Comparison of ENCODE assay signal across 8 cellular contexts in genomic region chr9:89318123-89319014, GRCh38. TPM values are rescaled to one million over a fixed set of nuclear protein-coding genes. Genes with fewer than 3 reads are reported as not detected.
DNase-seq lines count a peak whose midpoint lies in the region; ATAC-seq, FAIRE-seq and TF ChIP-seq lines count a peak whose summit lies in the region.

TSS of gene SECISBP2 (plus strand) at chr9:89318500. CDS start at chr9:89318577, 77 bp downstream.

- peak within 1 kb of the TSS; percentile 79 for H3K4me3 ChIP-seq in IMR-90 (ENCODE audit: insufficient read depth, low read depth, low read length)
- peak within 1 kb of the TSS; percentile 77 for H3K4me3 ChIP-seq in OCI-LY7 (ENCODE audit: low read depth, low read length, poor library complexity, severe bottlenecking)
- H3K4me3 ChIP-seq in endothelial cell of umbilical vein (replicated peaks in 1 of 3; ENCODE audit: insufficient read depth in 1 of 3, low read depth in 1 of 3, low read length in 3 of 3), result peak within 1 kb of the TSS; percentile 58 to 94 (median 84)

- peak; percentile 90 for FAIRE-seq in endothelial cell of umbilical vein (lab: Jason Lieb, UNC)

- in situ Hi-C loops in IMR-90 (cut with MboI; ENCODE audit: low sequenced_read_pairs), result no loop called here

- peak within 1 kb of the TSS; percentile 6; the same call in 1 of the 3 replicates for H2BK15ac ChIP-seq in IMR-90 (ENCODE audit: low read depth, low read length)

- peak; percentile 91 for DNase-seq in DMS153 (lab: John Stamatoyannopoulos, UW)
- DNase-seq in IMR-90, result peak; percentile 97
- DNase-seq in OCI-LY7 (ENCODE audit: low spot score), result peak; percentile 95
- peak; percentile 88 for DNase-seq in activated T-cell treated with anti-CD3 and anti-CD28 coated beads for 1 hour (ENCODE audit: low read depth)
- peak; percentile 98 for DNase-seq in endothelial cell of umbilical vein (ENCODE audit: low read depth, low spot score)
- DNase-seq in middle frontal gyrus (ENCODE audit: extremely low spot score, low spot score), result peak; percentile 93
- DNase-seq in stimulated activated CD8-positive, alpha-beta memory T cell treated with anti-CD3 and anti-CD28 coated beads, Interleukin-2, amount 100 ng/mL, for 48 hours (ENCODE audit: low read depth in 2 of 2), result peak; percentile 92 to 93

- intact Hi-C loops in IMR-90 (cut with micrococcal nuclease) (loop anchor here (1.0 to 10.0 kb wide), 7 partner anchors 138 to 1604 kb away; no protein-coding TSS in a partner anchor), OCI-LY7 (cut with micrococcal nuclease; ENCODE audit: unreplicated experiment) (loop anchor here (1.0 to 10.0 kb wide), 5 partner anchors 8 to 1486 kb away; partner anchors contain the start of genes SEMA4D and SYK), endothelial cell of umbilical vein (cut with micrococcal nuclease) (loop anchor here (1.0 to 10.0 kb wide), 6 partner anchors 8 to 542 kb away; partner anchors contain the start of gene SEMA4D)

- peak within 1 kb of the TSS; percentile 91 for H3K56ac ChIP-seq in IMR-90 (ENCODE audit: extremely low read depth, insufficient read depth, low read length)

- dilution Hi-C loops in IMR-90 (cut with HindIII; ENCODE audit: low sequenced_read_pairs, unreplicated experiment) (no loop called here), endothelial cell of umbilical vein (cut with MboI; ENCODE audit: extremely low pct_ligation_motif_present, low sequenced_read_pairs) (no loop called here)

- H3K9me2 ChIP-seq in OCI-LY7 (ENCODE audit: insufficient read depth, low read length), result no peaks in the 10 kb centered on the region

- H3K79me1 ChIP-seq in IMR-90 (ENCODE audit: low read depth in 1 of 2, low read length in 2 of 2), result peaks cover 17 to 41% of the 10 kb centered on the region in 2 experiments

- no peak within 1 kb of the TSS for H2BK20ac ChIP-seq in IMR-90 (ENCODE audit: low read depth, low read length)

- POLR2A ChIA-PET in IMR-90 (lab: Charles Lee; ENCODE audit: unreplicated experiment), result no interaction called here
- POLR2A ChIA-PET in OCI-LY7 (lab: Charles Lee), result interaction anchor here (0.6 kb wide), 1 partner anchor 13 kb away, joined by 3 read pairs; no protein-coding TSS in a partner anchor
- POLR2A ChIA-PET in endothelial cell of umbilical vein (lab: Charles Lee), result interaction anchor here (0.6 to 1.0 kb wide), 3 partner anchors 8 to 233 kb away, joined by 3 to 4 read pairs (median 3); no protein-coding TSS in a partner anchor

- ATAC-seq in GM21528 (IDR thresholded peaks at IDR 0.05; ENCODE audit: low FRiP score, unreplicated experiment), result peak; percentile 92
- ATAC-seq in IMR-90 (ENCODE audit: low read depth), result peak; percentile 97

- H2AK9ac ChIP-seq in IMR-90 (replicated peaks; ENCODE audit: low read depth, low read length, poor library complexity), result peak within 1 kb of the TSS; percentile 95

- H3K9me3 ChIP-seq in IMR-90 (ENCODE audit: control insufficient read depth, insufficient read depth, low read length) (no peaks in the 10 kb centered on the region), OCI-LY7 (ENCODE audit: low read length) (no peaks in the 10 kb centered on the region), endothelial cell of umbilical vein (replicated peaks; ENCODE audit: control insufficient read depth, insufficient read depth, low read length) (no peaks in the 10 kb centered on the region)

- H3K36me3 ChIP-seq in IMR-90 (ENCODE audit: control insufficient read depth, insufficient read depth, low read length) (peaks cover 6% of the 10 kb centered on the region), OCI-LY7 (ENCODE audit: insufficient read depth, low read length) (peaks cover 82% of the 10 kb centered on the region), endothelial cell of umbilical vein (ENCODE audit: control insufficient read depth in 2 of 2, extremely low read depth in 1 of 2, insufficient read depth in 2 of 2, low read length in 2 of 2) (peaks cover 2 to 21% of the 10 kb centered on the region in 2 experiments)

- H3K23ac ChIP-seq in IMR-90 (ENCODE audit: low read depth, low read length), result peak within 1 kb of the TSS; percentile 95

- CTCF ChIA-PET in IMR-90 (lab: Yijun Ruan, JAX), result interaction anchor here (0.7 to 1.0 kb wide), 6 partner anchors 9 to 232 kb away, joined by 3 to 5 read pairs (median 4); no protein-coding TSS in a partner anchor
- CTCF ChIA-PET in OCI-LY7 (lab: Charles Lee; ENCODE audit: unreplicated experiment), result no interaction called here
- CTCF ChIA-PET in endothelial cell of umbilical vein (lab: Charles Lee), result interaction anchor here (0.5 to 1.0 kb wide), 13 partner anchors 9 to 234 kb away, joined by 3 to 39 read pairs (median 4); no protein-coding TSS in a partner anchor

- peak within 1 kb of the TSS; percentile 99 for H3K14ac ChIP-seq in IMR-90 (replicated peaks; ENCODE audit: low read depth, low read length)

- WGBS in IMR-90 (ENCODE audit: extremely low coverage in 2 of 2, insufficient read length in 1 of 2), 2 experiments, result 2% methylated on average over 31 of the region's 91 CpGs; no CpG with 5 or more reads in 1 of the 2 experiments

- peak within 1 kb of the TSS; percentile 97 for H3K4ac ChIP-seq in IMR-90 (ENCODE audit: low read depth, low read length)

- peak within 1 kb of the TSS; percentile 98 for H3K4me2 ChIP-seq in IMR-90 (ENCODE audit: low read depth, low read length)
- H3K4me2 ChIP-seq in OCI-LY7 (ENCODE audit: low read length), result peak within 1 kb of the TSS; percentile 81
- H3K4me2 ChIP-seq in endothelial cell of umbilical vein (ENCODE audit: insufficient read depth, low read length), result peak within 1 kb of the TSS; percentile 96

- H4K8ac ChIP-seq in IMR-90 (ENCODE audit: low read depth in 2 of 2, low read length in 2 of 2), result peak within 1 kb of the TSS; percentile 91 to 100

- TF ChIP-seq POLR2A in IMR-90 (IDR thresholded peaks at IDR 0.05; ENCODE audit: low read depth, low read length), result peak; percentile 98
- peak; percentile 97 for TF ChIP-seq POLR2A in endothelial cell of umbilical vein (IDR thresholded peaks at IDR 0.05; ENCODE audit: low read depth, low read length)

- peak within 1 kb of the TSS; percentile 99 for H4K5ac ChIP-seq in IMR-90 (ENCODE audit: low read depth, low read length)

- peak within 1 kb of the TSS; percentile 91 for H2AFZ ChIP-seq in IMR-90 (replicated peaks; ENCODE audit: low read length, poor library complexity)
- H2AFZ ChIP-seq in OCI-LY7 (ENCODE audit: low read length), result peak within 1 kb of the TSS; percentile 18; the same call in 1 of the 2 replicates
- H2AFZ ChIP-seq in endothelial cell of umbilical vein (ENCODE audit: low read depth, low read length), result peak within 1 kb of the TSS; percentile 48

- H3K27ac ChIP-seq in IMR-90 (ENCODE audit: insufficient read depth, low read length) (peak within 1 kb of the TSS; percentile 95), OCI-LY7 (ENCODE audit: low read depth, low read length, poor library complexity, severe bottlenecking) (peak within 1 kb of the TSS; percentile 88), endothelial cell of umbilical vein (ENCODE audit: insufficient read depth, low read depth, low read length) (peak within 1 kb of the TSS; percentile 100)

- H3K9me1 ChIP-seq in IMR-90 (ENCODE audit: insufficient read depth, low read length) (peaks cover 5% of the 10 kb centered on the region), endothelial cell of umbilical vein (replicated peaks; ENCODE audit: control insufficient read depth, extremely low read depth, insufficient read depth, low read length) (no peaks in the 10 kb centered on the region)

- H3K9ac ChIP-seq in IMR-90 (ENCODE audit: low read depth, low read length) (peak within 1 kb of the TSS; percentile 93), endothelial cell of umbilical vein (replicated peaks; ENCODE audit: extremely low read depth, insufficient read depth, low read length) (peak within 1 kb of the TSS; percentile 99)

- H4K20me1 ChIP-seq in IMR-90 (ENCODE audit: insufficient read depth, low read length), result peaks cover 5% of the 10 kb centered on the region; the same call in 1 of the 2 replicates
- H4K20me1 ChIP-seq in OCI-LY7 (ENCODE audit: insufficient read depth, low read length), result peaks cover 28% of the 10 kb centered on the region
- H4K20me1 ChIP-seq in endothelial cell of umbilical vein (replicated peaks; ENCODE audit: control insufficient read depth, extremely low read depth, insufficient read depth, low read length), result no peaks in the 10 kb centered on the region

- peak within 1 kb of the TSS; percentile 63; the same call in 1 of the 2 replicates for H2BK120ac ChIP-seq in IMR-90 (ENCODE audit: low read depth, low read length)

- H3K4me1 ChIP-seq in IMR-90 (ENCODE audit: control insufficient read depth, insufficient read depth, low read length) (peaks cover 3% of the 10 kb centered on the region), OCI-LY7 (ENCODE audit: insufficient read depth, low read length, poor library complexity, severe bottlenecking) (peaks cover 63% of the 10 kb centered on the region), endothelial cell of umbilical vein (ENCODE audit: control insufficient read depth, extremely low read depth, insufficient read depth, low read length) (peaks cover 36% of the 10 kb centered on the region)

- no TSS peak for BruUV-seq in IMR-90 (replicated peaks; lab: Mats Ljungman, UMichigan)
- no TSS peak for BruUV-seq in OCI-LY7 (replicated peaks; lab: Mats Ljungman, UMichigan)
- no TSS peak for BruUV-seq in endothelial cell of umbilical vein (replicated peaks; lab: Mats Ljungman, UMichigan)

- H2BK5ac ChIP-seq in IMR-90 (ENCODE audit: low read depth, low read length, poor library complexity, severe bottlenecking), result peak within 1 kb of the TSS; percentile 90

- H3K18ac ChIP-seq in IMR-90 (ENCODE audit: low read depth, low read length), result peak within 1 kb of the TSS; percentile 71

- H3K27me3 ChIP-seq in IMR-90 (ENCODE audit: control insufficient read depth, insufficient read depth, low read length), result no peaks in the 10 kb centered on the region
- H3K27me3 ChIP-seq in endothelial cell of umbilical vein (ENCODE audit: control insufficient read depth in 2 of 2, insufficient read depth in 2 of 2, low read length in 2 of 2), result no peaks in the 10 kb centered on the region

- peaks cover 85% of the 10 kb centered on the region for H3K79me2 ChIP-seq in OCI-LY7 (ENCODE audit: insufficient read depth, low read depth, low read length)
- H3K79me2 ChIP-seq in endothelial cell of umbilical vein (ENCODE audit: control insufficient read depth, insufficient read depth, low read length), result peaks cover 67% of the 10 kb centered on the region

- peak; percentile 88 for TF ChIP-seq CTCF in IMR-90 (conservative IDR thresholded peaks at IDR 0.05; ENCODE audit: low read depth, low read length)
- TF ChIP-seq CTCF in OCI-LY7 (conservative IDR thresholded peaks at IDR 0.05; ENCODE audit: low read length), result no peak
- TF ChIP-seq CTCF in endothelial cell of umbilical vein (IDR thresholded peaks at IDR 0.05; ENCODE audit: extremely low read depth in 1 of 2, insufficient read depth in 1 of 2, low read depth in 1 of 2, low read length in 2 of 2), result peak; percentile 68 to 78

- peak within 1 kb of the TSS; percentile 96 for H2AK5ac ChIP-seq in IMR-90 (ENCODE audit: low read depth, low read length)

- H4K91ac ChIP-seq in IMR-90 (ENCODE audit: insufficient read depth, low read depth, low read length), result peak within 1 kb of the TSS; percentile 94

- peak; percentile 58 for TF ChIP-seq RAD21 in IMR-90 (IDR thresholded peaks at IDR 0.05; ENCODE audit: low read length)

RNA-seq across cellular contexts. Expression of gene SECISBP2, which starts in this region (rescaled TPM):
- total RNA-seq in IMR-90 (2012; rRNA removed) (18.8 and 19.7 TPM in 2 replicates), OCI-LY7 (2022) (85.5 and 108 TPM in 2 replicates), endothelial cell of umbilical vein (34.1 and 36.3 TPM in 2 replicates)
- polyA plus RNA-seq in IMR-90 (2012; rRNA removed) (14.4 and 16.4 TPM in 2 replicates), endothelial cell of umbilical vein (18.0 and 22.7 TPM in 2 replicates)
- 5.2 and 5.9 TPM in 2 replicates for polyA plus RNA-seq in IMR-90 (2012; cell fraction: cytosol; rRNA removed)
- polyA plus RNA-seq in IMR-90 (2012; cell fraction: nucleus; rRNA removed; ENCODE audit: low replicate concordance), result 28.0 and 65.2 TPM in 2 replicates
- 76.1 and 77.6 TPM in 2 replicates for total RNA-seq in OCI-LY7 (2014; rRNA removed; shearing (Covaris generic))
- 23.6 TPM in 2 replicates for polyA plus RNA-seq in endothelial cell of umbilical vein (2011; cell fraction: cytosol; rRNA removed)
- polyA plus RNA-seq in endothelial cell of umbilical vein (2011; cell fraction: nucleus; rRNA removed), result 94.9 and 107 TPM in 2 replicates
- polyA plus RNA-seq in endothelial cell of umbilical vein (2012), result 19.6 and 21.6 TPM in 2 replicates
- 37.7 and 39.6 TPM in 2 replicates for polyA minus RNA-seq in endothelial cell of umbilical vein
- polyA minus RNA-seq in endothelial cell of umbilical vein (2011; cell fraction: cytosol; rRNA and poly(A)+ RNA removed), result 17.7 TPM
- 62.4 and 97.5 TPM in 2 replicates for polyA minus RNA-seq in endothelial cell of umbilical vein (2011; cell fraction: nucleus; rRNA and poly(A)+ RNA removed)

Comparison
In these comparisons a context has a peak if more than half of its experiments do, and no peak if none do; other contexts are left out.
1. Peak in every context shown above with its lines: DNase-seq, ATAC-seq, H3K4me3 ChIP-seq and H3K27ac ChIP-seq.
2. H2AFZ ChIP-seq: peak in every context shown above with its lines; median percentile 91 in IMR-90; 48 in endothelial cell of umbilical vein; 18 in OCI-LY7.